Comparison of ENCODE assay signal across 8 cellular contexts in the genomic region with DNA sequence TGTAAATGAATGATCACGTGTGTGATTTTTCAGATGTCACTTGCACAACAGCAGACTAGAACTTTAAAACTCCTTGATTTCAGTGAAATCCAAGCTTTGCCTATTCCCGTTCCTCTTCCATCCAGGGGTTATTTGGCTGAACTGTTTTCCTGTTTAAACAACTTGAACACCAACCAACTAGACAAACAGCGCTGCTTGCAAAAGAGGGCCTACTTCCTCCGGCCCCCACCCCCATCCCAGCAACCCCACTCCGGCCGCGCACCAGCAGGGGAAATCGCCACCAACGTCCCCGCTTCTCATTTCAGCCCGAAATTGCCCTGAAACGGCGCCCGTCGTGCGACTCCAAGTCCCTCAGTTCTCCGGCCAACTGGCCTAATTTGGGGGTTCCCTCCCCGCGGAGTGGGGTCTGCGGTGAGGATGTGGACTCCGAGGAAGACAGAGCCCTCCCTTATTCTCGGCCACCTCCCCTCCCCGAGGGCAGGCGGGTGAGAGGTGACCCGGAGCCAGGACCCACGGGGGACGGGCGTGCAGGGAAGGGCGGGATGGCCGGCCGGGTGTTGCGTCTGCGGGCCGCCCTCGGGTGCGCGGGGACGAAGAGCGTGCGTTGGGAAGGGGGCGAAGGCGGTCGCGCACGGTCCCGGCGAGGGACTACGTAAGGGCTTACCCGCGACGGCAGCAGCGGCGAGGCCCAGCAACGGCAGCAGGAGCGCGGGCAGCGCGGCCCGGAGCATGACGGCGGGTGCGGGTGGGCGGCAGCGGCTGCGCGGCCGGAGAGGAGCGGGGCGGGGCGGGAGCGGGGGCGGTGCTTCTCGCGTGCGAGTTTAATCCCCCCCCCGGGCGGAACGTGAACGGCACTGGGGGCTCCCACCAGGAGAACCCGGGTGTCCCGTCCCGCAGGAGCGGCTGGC. TPM values are rescaled to one million over a fixed set of nuclear protein-coding genes. Genes with fewer than 3 reads are reported as not detected.
DNase-seq lines count a peak whose midpoint lies in the region; ATAC-seq and TF ChIP-seq lines count a peak whose summit lies in the region.

A gene with protein sequence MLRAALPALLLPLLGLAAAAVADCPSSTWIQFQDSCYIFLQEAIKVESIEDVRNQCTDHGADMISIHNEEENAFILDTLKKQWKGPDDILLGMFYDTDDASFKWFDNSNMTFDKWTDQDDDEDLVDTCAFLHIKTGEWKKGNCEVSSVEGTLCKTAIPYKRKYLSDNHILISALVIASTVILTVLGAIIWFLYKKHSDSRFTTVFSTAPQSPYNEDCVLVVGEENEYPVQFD (minus strand): TSS at position 741 of the 908 bp plus-strand sequence. CDS start 10 bp downstream, at position 731.

- H3K27me3 ChIP-seq in Panc1 (ENCODE audit: control insufficient read depth, insufficient read depth, low read length) (peaks cover 20% of the 10 kb centered on the region), heart left ventricle (no peaks in the 10 kb centered on the region), parathyroid adenoma (ENCODE audit: control insufficient read depth, insufficient read depth, low read length) (no peaks in the 10 kb centered on the region), aorta (ENCODE audit: control insufficient read depth in 1 of 2, insufficient read depth in 2 of 2, low read length in 1 of 2) (no peaks in the 10 kb centered on the region)

- no peaks in the 10 kb centered on the region for H3K9me3 ChIP-seq in Panc1 (ENCODE audit: control insufficient read depth, insufficient read depth, low read depth, low read length)
- H3K9me3 ChIP-seq in heart left ventricle: no peaks in the 10 kb centered on the region
- H3K9me3 ChIP-seq in parathyroid adenoma (ENCODE audit: control insufficient read depth, low read length): no peaks in the 10 kb centered on the region
- H3K9me3 ChIP-seq in aorta (ENCODE audit: control insufficient read depth, low read length): no peaks in the 10 kb centered on the region

- H2AFZ ChIP-seq in parathyroid adenoma: peak within 1 kb of the TSS; percentile 99

- CTCF ChIA-PET in Panc1 (lab: Charles Lee): no interaction called here

- H3K4me1 ChIP-seq in Panc1 (ENCODE audit: control insufficient read depth, insufficient read depth, low read length): peaks cover 7% of the 10 kb centered on the region
- peaks cover 0 to 61% (median 13%) of the 10 kb centered on the region in 12 donors for H3K4me1 ChIP-seq in heart left ventricle
- no peaks in the 10 kb centered on the region for H3K4me1 ChIP-seq in parathyroid adenoma
- peaks cover 4 to 8% of the 10 kb centered on the region in 2 donors for H3K4me1 ChIP-seq in aorta (ENCODE audit: control insufficient read depth in 1 of 2, insufficient read depth in 2 of 2, low read length in 2 of 2)

- BruUV-seq in Panc1 (replicated peaks; lab: Mats Ljungman, UMichigan): no TSS peak

- peak within 1 kb of the TSS; percentile 41 for H3K4me2 ChIP-seq in parathyroid adenoma (ENCODE audit: low read length)

- WGBS in heart left ventricle, 4 donors: 2 to 8% (median 4%) methylated on average over 31 to 83 of the region's 83 CpGs
- 0 to 1% methylated on average over 60 to 83 of the region's 83 CpGs for WGBS in aorta, 2 donors

- peak; percentile 8 to 27 for DNase-seq in activated CD4-positive, alpha-beta T cell treated with anti-CD3 and anti-CD28 coated beads for 24 hours (ENCODE audit: low read depth in 2 of 2)
- DNase-seq in activated CD4-positive, alpha-beta T cell treated with anti-CD3 and anti-CD28 coated beads for 1 hour: no peak
- DNase-seq in Panc1 (ENCODE audit: low read depth, low spot score) (no peak), heart left ventricle (peak; percentile 82 to 90 (median 86)), aorta (peak; percentile 87 to 95)
- peak; percentile 8 for DNase-seq in activated naive CD8-positive, alpha-beta T cell treated with anti-CD3 and anti-CD28 coated beads, Interleukin-2, amount 50 U/mL, for 16 hours (ENCODE audit: low read depth, low spot score)

- H3K79me2 ChIP-seq in parathyroid adenoma: no peaks in the 10 kb centered on the region

- peak in 1 of 2 donors; percentile 57 for TF ChIP-seq POLR2A in heart left ventricle (IDR thresholded peaks at IDR 0.05)

- peak within 1 kb of the TSS; percentile 71 to 81 for H3K4me3 ChIP-seq in Panc1 (ENCODE audit: low read depth in 2 of 2, low read length in 2 of 2)
- H3K4me3 ChIP-seq in heart left ventricle: peak within 1 kb of the TSS; percentile 62 to 96 (median 80)
- H3K4me3 ChIP-seq in parathyroid adenoma (ENCODE audit: low read depth, low read length): peak within 1 kb of the TSS; percentile 48
- H3K4me3 ChIP-seq in aorta (ENCODE audit: low read length in 2 of 2): peak within 1 kb of the TSS; percentile 29 to 83

- peak within 1 kb of the TSS; percentile 22 for H3K9ac ChIP-seq in parathyroid adenoma

- in situ Hi-C loops in Panc1 (cut with HindIII; ENCODE audit: low pct_unique_long_range_greater_than_20kb, low sequenced_read_pairs): no loop called here

- H3K36me3 ChIP-seq in Panc1 (ENCODE audit: control insufficient read depth, insufficient read depth, low read length) (no peaks in the 10 kb centered on the region), heart left ventricle (no peaks in the 10 kb centered on the region), parathyroid adenoma (ENCODE audit: control insufficient read depth, insufficient read depth, low read length) (no peaks in the 10 kb centered on the region), aorta (ENCODE audit: control insufficient read depth in 1 of 2, insufficient read depth in 2 of 2, low read length in 1 of 2) (no peaks in the 10 kb centered on the region)

- POLR2A ChIA-PET in Panc1 (lab: Charles Lee): no interaction called here

- TF ChIP-seq CTCF in Panc1 (IDR thresholded peaks at IDR 0.05) (no peak), heart left ventricle (IDR thresholded peaks at IDR 0.05) (no peak), parathyroid adenoma (IDR thresholded peaks at IDR 0.05) (no peak)

- H3K27ac ChIP-seq in Panc1 (ENCODE audit: low read length) (peak within 1 kb of the TSS; percentile 68), heart left ventricle (peak within 1 kb of the TSS; percentile 58 to 94 (median 77)), parathyroid adenoma (peak within 1 kb of the TSS; percentile 59), aorta (ENCODE audit: low read depth in 1 of 2, low read length in 2 of 2) (peak within 1 kb of the TSS; percentile 30 to 51)

- intact Hi-C loops in Panc1 (cut with micrococcal nuclease; ENCODE audit: unreplicated experiment) (loop anchor here (10.0 kb wide), 1 partner anchor 167 kb away; no protein-coding TSS in a partner anchor), heart left ventricle (cut with DNase I) (loop anchor here in 3 of 10 donors (5.0 to 10.0 kb wide), 3 partner anchors 40 to 183 kb away; a partner anchor contains a TSS), aorta (cut with DNase I) (no loop called here)

- ATAC-seq in HG02884 (IDR thresholded peaks at IDR 0.05; ENCODE audit: unreplicated experiment) (peak; percentile 64), Panc1 (peak; percentile 90), heart left ventricle (peak; percentile 49 to 92 (median 86)), aorta (ENCODE audit: low FRiP score) (peak; percentile 89)

RNA-seq across cellular contexts. Expression of the gene that starts here (rescaled TPM):
- total RNA-seq in Panc1 (2021; ENCODE audit: unreplicated experiment): 3.3 TPM
- polyA plus RNA-seq in Panc1 (2012; ENCODE audit: insufficient read length): 2.0 TPM
- total RNA-seq in heart left ventricle: 10 to 100 TPM in 7 of 9 donors, 1 to 10 TPM in 2; 9.0 to 24.9 (median 13.7) TPM
- 1 to 10 TPM; 5.2 to 8.3 TPM for polyA plus RNA-seq in heart left ventricle
- 10 to 100 TPM; 65.6 to 71.2 TPM for total RNA-seq in aorta
- 10 to 100 TPM; 73.1 to 85.0 TPM for polyA plus RNA-seq in aorta

Comparison
In these comparisons a context has a peak if more than half of its experiments do, and no peak if none do; other contexts are left out.
1. RNA of the gene that starts here (polyA plus RNA-seq): 73.1 to 85.0 TPM in aorta; 5.2 to 8.3 TPM in heart left ventricle; every median in the first group is over 4 times any median in the second.
2. DNase-seq: peak in activated CD4-positive, alpha-beta T cell treated with anti-CD3 and anti-CD28 coated beads for 24 hours (2 of 2), activated naive CD8-positive, alpha-beta T cell treated with anti-CD3 and anti-CD28 coated beads, Interleukin-2, amount 50 U/mL, for 16 hours (single experiment), heart left ventricle (5 of 5) and aorta (2 of 2); none in activated CD4-positive, alpha-beta T cell treated with anti-CD3 and anti-CD28 coated beads for 1 hour (single experiment) and Panc1 (single experiment).
3. Peak in every context shown above with its lines, with median percentiles within 50 percentile points of each other: ATAC-seq, H3K27ac ChIP-seq and H3K4me3 ChIP-seq.